Comparison of ENCODE assay signal across 8 cellular contexts in genomic region chr6:43575105-43575771, GRCh38. TPM values are rescaled to one million over a fixed set of nuclear protein-coding genes. Genes with fewer than 3 reads are reported as not detected.
DNase-seq lines count a peak whose midpoint lies in the region; ATAC-seq and TF ChIP-seq lines count a peak whose summit lies in the region.

No MANE protein-coding gene starts in this region.

- 0 to 1% methylated on average over 36 to 38 of the region's 38 CpGs for WGBS in thyroid gland, 2 donors

- H3K27ac ChIP-seq in 22Rv1 = peak overlapping the region; percentile 94
- peak overlapping the region; percentile 79 for H3K27ac ChIP-seq in HL-60 (replicated peaks)
- H3K27ac ChIP-seq in thyroid gland = no peak overlapping the region

- TF ChIP-seq CTCF in 22Rv1 (IDR thresholded peaks at IDR 0.05) (no peak), HL-60 (IDR thresholded peaks at IDR 0.05; ENCODE audit: insufficient read depth, low read length) (no peak), thyroid gland (IDR thresholded peaks at IDR 0.05) (no peak)

- no peak for TF ChIP-seq POLR2A in thyroid gland (IDR thresholded peaks at IDR 0.05)

- intact Hi-C loops in thyroid gland (cut with DNase I) = no loop called here

- DNase-seq in HL-60 (ENCODE audit: low read depth in 1 of 2, low spot score in 1 of 2) (peak in 1 of 2 experiments; percentile 24), SK-MEL-5 (ENCODE audit: low read depth, low spot score) (peak; percentile 5), thyroid gland (peak; percentile 27 to 47)

- peak; percentile 25 for ATAC-seq in GM18498 (IDR thresholded peaks at IDR 0.05; ENCODE audit: unreplicated experiment)
- no peak for ATAC-seq in HG02852 (IDR thresholded peaks at IDR 0.05; ENCODE audit: unreplicated experiment)

- H3K4me3 ChIP-seq in HL-60 (replicated peaks; ENCODE audit: insufficient read depth, low read length) (peak overlapping the region; percentile 100), endocrine pancreas (ENCODE audit: control insufficient read depth, insufficient read depth, low read length) (peak overlapping the region; percentile 83), mononuclear cell (ENCODE audit: low read length) (peak overlapping the region; percentile 98), thyroid gland (replicated peaks in 1 of 3) (peak overlapping the region; percentile 70 to 84 (median 76))

- H3K9ac ChIP-seq in endocrine pancreas (ENCODE audit: control insufficient read depth, insufficient read depth, low read length) = peak overlapping the region; percentile 94

- H3K9me3 ChIP-seq in endocrine pancreas (ENCODE audit: control insufficient read depth, low read length) (no peaks in the 10 kb centered on the region), mononuclear cell (ENCODE audit: low read depth, low read length) (no peaks in the 10 kb centered on the region), thyroid gland (no peaks in the 10 kb centered on the region)

- H3K36me3 ChIP-seq in endocrine pancreas (ENCODE audit: control insufficient read depth, insufficient read depth, low read length) (no peaks in the 10 kb centered on the region), thyroid gland (no peaks in the 10 kb centered on the region)

- H3K4me1 ChIP-seq in endocrine pancreas (ENCODE audit: control insufficient read depth, insufficient read depth, low read length) = peaks cover 8% of the 10 kb centered on the region
- peaks cover 37% of the 10 kb centered on the region for H3K4me1 ChIP-seq in mononuclear cell (ENCODE audit: insufficient read depth, low read length)
- H3K4me1 ChIP-seq in thyroid gland = peaks cover 38 to 43% of the 10 kb centered on the region in 2 donors

- in situ Hi-C loops in SK-MEL-5 (cut with HindIII; ENCODE audit: low pct_unique_long_range_greater_than_20kb, low sequenced_read_pairs) = no loop called here

- no peaks in the 10 kb centered on the region for H3K27me3 ChIP-seq in HL-60 (ENCODE audit: insufficient read depth, poor library complexity, severe bottlenecking)
- no peaks in the 10 kb centered on the region for H3K27me3 ChIP-seq in endocrine pancreas (ENCODE audit: control insufficient read depth, insufficient read depth, low read length)
- no peaks in the 10 kb centered on the region for H3K27me3 ChIP-seq in mononuclear cell (ENCODE audit: insufficient read depth, low read length)
- H3K27me3 ChIP-seq in thyroid gland = no peaks in the 10 kb centered on the region

RNA-seq across cellular contexts. Expression of gene XPO5, which starts 0.6 kb away (rescaled TPM):
- total RNA-seq in SK-MEL-5 (2014; rRNA removed; shearing (Covaris generic)) = 51.4 and 55.3 TPM in 2 replicates
- 51.3 and 52.7 TPM in 2 replicates for polyA plus RNA-seq in SK-MEL-5 (2015; cell fraction: cytosol; rRNA removed)
- 76.8 and 110 TPM in 2 replicates for polyA plus RNA-seq in SK-MEL-5 (2015; cell fraction: nucleus; rRNA removed)
- total RNA-seq in mononuclear cell (17.3 TPM), thyroid gland (10 to 100 TPM; 22.2 to 58.6 (median 32.9) TPM)

RNA-seq across cellular contexts. Expression of gene POLH, which starts 0.7 kb away (rescaled TPM):
- total RNA-seq in SK-MEL-5 (2014; rRNA removed; shearing (Covaris generic)) = 7.2 and 8.7 TPM in 2 replicates
- polyA plus RNA-seq in SK-MEL-5 (2015; cell fraction: cytosol; rRNA removed) = 8.1 and 9.8 TPM in 2 replicates
- 7.9 and 10.9 TPM in 2 replicates for polyA plus RNA-seq in SK-MEL-5 (2015; cell fraction: nucleus; rRNA removed)
- total RNA-seq in mononuclear cell (2.7 TPM), thyroid gland (10 to 100 TPM; 14.8 to 19.5 (median 15.2) TPM)

RNA-seq across cellular contexts. Expression of gene GTPBP2, which starts 53.8 kb away (rescaled TPM):
- total RNA-seq in SK-MEL-5 (2014; rRNA removed; shearing (Covaris generic)) = 95.2 and 101 TPM in 2 replicates
- polyA plus RNA-seq in SK-MEL-5 (2015; cell fraction: cytosol; rRNA removed) = 76.0 and 91.5 TPM in 2 replicates
- polyA plus RNA-seq in SK-MEL-5 (2015; cell fraction: nucleus; rRNA removed) = 1,005 and 1,042 TPM in 2 replicates
- 31.7 TPM for total RNA-seq in mononuclear cell
- 10 to 100 TPM; 50.2 to 65.8 (median 58.1) TPM for total RNA-seq in thyroid gland

RNA-seq across cellular contexts. Expression of gene POLR1C, which starts 58.3 kb away (rescaled TPM):
- total RNA-seq in SK-MEL-5 (2014; rRNA removed; shearing (Covaris generic)) = 45.3 and 47.5 TPM in 2 replicates
- 30.3 and 33.4 TPM in 2 replicates for polyA plus RNA-seq in SK-MEL-5 (2015; cell fraction: cytosol; rRNA removed)
- 162 and 166 TPM in 2 replicates for polyA plus RNA-seq in SK-MEL-5 (2015; cell fraction: nucleus; rRNA removed)
- total RNA-seq in mononuclear cell (22.7 TPM), thyroid gland (10 to 100 TPM; 27.6 to 41.9 (median 38.2) TPM)

RNA-seq across cellular contexts. Expression of gene YIPF3, which starts 58.5 kb away (rescaled TPM):
- 156 and 160 TPM in 2 replicates for total RNA-seq in SK-MEL-5 (2014; rRNA removed; shearing (Covaris generic))
- 184 and 234 TPM in 2 replicates for polyA plus RNA-seq in SK-MEL-5 (2015; cell fraction: cytosol; rRNA removed)
- polyA plus RNA-seq in SK-MEL-5 (2015; cell fraction: nucleus; rRNA removed) = 108 and 164 TPM in 2 replicates
- total RNA-seq in mononuclear cell (29.4 TPM), thyroid gland (100 to 1,000 TPM; 126 to 145 (median 128) TPM)

Comparison
In these comparisons a context has a peak if more than half of its experiments do, and no peak if none do; other contexts are left out.
1. H3K27ac ChIP-seq: peak in 22Rv1 (single experiment) and HL-60 (single experiment); none in thyroid gland (0 of 3).
2. Peak in every context shown above with its lines, with median percentiles within 50 percentile points of each other: H3K4me3 ChIP-seq.